Comparison of ENCODE assay signal across 13 cellular contexts in genomic region chr7:106260136-106260561, GRCh38. TPM values are rescaled to one million over a fixed set of nuclear protein-coding genes. Genes with fewer than 3 reads are reported as not detected.
DNase-seq lines count a peak whose midpoint lies in the region; ATAC-seq and TF ChIP-seq lines count a peak whose summit lies in the region.
"Had no signal": no experiment of that assay in that cellular context is flagged by ENCODE, and none has a peak within 500 bp of the region (broad histone marks: within the 10 kb centered on the region; RNA-seq: fewer than 3 reads in every experiment).

No MANE protein-coding gene starts in this region.

- H3K4me3 Mint-ChIP-seq in activated naive CD8-positive, alpha-beta T cell treated with anti-CD3 and anti-CD28 coated beads, Interleukin-2, amount 50 U/mL, for 24 hours, result no peak overlapping the region
- H3K4me3 Mint-ChIP-seq: stimulated activated naive B cell treated with anti-CD40 and anti-IgM and Interleukin-4, amounts not matched to agents 10 μg/mL and 1 μg/mL and 100 μg/mL, for 72 hours had no signal

- H3K9me3 Mint-ChIP-seq in activated naive CD8-positive, alpha-beta T cell treated with anti-CD3 and anti-CD28 coated beads, Interleukin-2, amount 50 U/mL, for 24 hours, result no peaks in the 10 kb centered on the region
- H3K9me3 Mint-ChIP-seq: stimulated activated naive B cell treated with anti-CD40 and anti-IgM and Interleukin-4, amounts not matched to agents 10 μg/mL and 1 μg/mL and 100 μg/mL, for 72 hours had no signal

- peaks cover 81% of the 10 kb centered on the region for H3K4me1 Mint-ChIP-seq in activated naive CD8-positive, alpha-beta T cell treated with anti-CD3 and anti-CD28 coated beads, Interleukin-2, amount 50 U/mL, for 24 hours

- TF ChIP-seq CTCF in AG09309 (IDR thresholded peaks at IDR 0.05; ENCODE audit: control insufficient read depth, insufficient read depth, low read depth, low read length, missing control alignments), result no peak

- ATAC-seq in GM18909 (IDR thresholded peaks at IDR 0.05; ENCODE audit: poor library complexity, unreplicated experiment) (peak; percentile 73), HG03097 (IDR thresholded peaks at IDR 0.05; ENCODE audit: low FRiP score, unreplicated experiment) (peak; percentile 67), HG03457 (IDR thresholded peaks at IDR 0.05; ENCODE audit: unreplicated experiment) (no peak), HG03159 (IDR thresholded peaks at IDR 0.05; ENCODE audit: unreplicated experiment) (no peak)
- no peak for ATAC-seq in activated naive CD8-positive, alpha-beta T cell treated with anti-CD3 and anti-CD28 coated beads, Interleukin-2, amount 50 U/mL, for 24 hours
- ATAC-seq: heart right ventricle; stimulated activated naive B cell treated with anti-CD40 and anti-IgM and Interleukin-4, amounts not matched to agents 10 μg/mL and 1 μg/mL and 100 μg/mL, for 72 hours had no signal

- no peak overlapping the region for H3K4me3 ChIP-seq in AG09309 (ENCODE audit: control insufficient read depth, low read depth, low read length)
- H3K4me3 ChIP-seq: heart right ventricle, skin epidermis had no signal

- H3K27me3 Mint-ChIP-seq in activated naive CD8-positive, alpha-beta T cell treated with anti-CD3 and anti-CD28 coated beads, Interleukin-2, amount 50 U/mL, for 24 hours, result no peaks in the 10 kb centered on the region
- H3K27me3 Mint-ChIP-seq: stimulated activated naive B cell treated with anti-CD40 and anti-IgM and Interleukin-4, amounts not matched to agents 10 μg/mL and 1 μg/mL and 100 μg/mL, for 72 hours had no signal

- DNase-seq in AG09309 (ENCODE audit: low read depth) (peak; percentile 38), NOMO-1 (lab: John Stamatoyannopoulos, UW; ENCODE audit: unreplicated experiment in 2 of 2) (no peak), HT-29 (ENCODE audit: low spot score) (no peak)
- DNase-seq in activated naive CD8-positive, alpha-beta T cell treated with anti-CD3 and anti-CD28 coated beads, Interleukin-2, amount 50 U/mL, for 24 hours, result no peak
- DNase-seq: activated CD4-positive, alpha-beta T cell treated with anti-CD3 and anti-CD28 coated beads, Interleukin-2, amount 50 U/mL, for 4 hours; heart right ventricle; NCI-H1436 treated with DMSO at 0.1 percent for 48 hours; stimulated activated naive B cell treated with anti-CD40 and anti-IgM and Interleukin-4, amounts not matched to agents 10 μg/mL and 1 μg/mL and 100 μg/mL, for 72 hours had no signal

- peak overlapping the region; percentile 74 for H3K27ac Mint-ChIP-seq in activated naive CD8-positive, alpha-beta T cell treated with anti-CD3 and anti-CD28 coated beads, Interleukin-2, amount 50 U/mL, for 24 hours

- H3K36me3 Mint-ChIP-seq in activated naive CD8-positive, alpha-beta T cell treated with anti-CD3 and anti-CD28 coated beads, Interleukin-2, amount 50 U/mL, for 24 hours (ENCODE audit: low read depth), result peaks cover 94% of the 10 kb centered on the region

RNA-seq across cellular contexts. Expression of gene NAMPT, which starts 24.6 kb away (rescaled TPM):
- 28.7 and 33.4 TPM in 2 replicates for total RNA-seq in HT-29 (2014; rRNA removed; shearing (Covaris generic))

Comparison
In these comparisons a context has a peak if more than half of its experiments do, and no peak if none do; other contexts are left out.
1. ATAC-seq: peak in GM18909 (single experiment) and HG03097 (single experiment); none in activated naive CD8-positive, alpha-beta T cell treated with anti-CD3 and anti-CD28 coated beads, Interleukin-2, amount 50 U/mL, for 24 hours (single experiment), HG03457 (single experiment) and HG03159 (single experiment).